Comparison of ENCODE assay signal across 9 cellular contexts in genomic region chr1:243256590-243256989, GRCh38. TPM values are rescaled to one million over a fixed set of nuclear protein-coding genes. Genes with fewer than 3 reads are reported as not detected.
A peak's percentile ranks its signal among the peaks of the same experiment; 100 is the strongest.
DNase-seq lines count a peak whose midpoint lies in the region; ATAC-seq and TF ChIP-seq lines count a peak whose summit lies in the region.
"Had no signal": no experiment of that assay in that cellular context is flagged by ENCODE, and none has a peak within 500 bp of the region (broad histone marks: within the 10 kb centered on the region; RNA-seq: fewer than 3 reads in every experiment).

No MANE protein-coding gene starts in this region.

- peak overlapping the region; percentile 77 to 99 for H3K27ac ChIP-seq in thoracic aorta

- no peaks in the 10 kb centered on the region for H3K27me3 Mint-ChIP-seq in activated CD4-positive, alpha-beta T cell treated with anti-CD3 and anti-CD28 coated beads, Interleukin-2, amount 10 ng/mL, durations not matched to agents 7 days and 5 days

- peak overlapping the region; percentile 98 for H3K27ac Mint-ChIP-seq in activated CD4-positive, alpha-beta T cell treated with anti-CD3 and anti-CD28 coated beads, Interleukin-2, amount 10 ng/mL, durations not matched to agents 7 days and 5 days
- H3K27ac Mint-ChIP-seq in activated naive CD4-positive, alpha-beta T cell treated with anti-CD3 and anti-CD28 coated beads, Interleukin-2, amount 50 U/mL, for 72 hours = peak overlapping the region; percentile 99 to 100

- TF ChIP-seq CTCF in thoracic aorta (IDR thresholded peaks at IDR 0.05) = no peak

- H3K36me3 ChIP-seq in thoracic aorta = no peaks in the 10 kb centered on the region

- H3K9me3 ChIP-seq in thoracic aorta = no peaks in the 10 kb centered on the region

- POLR2A ChIA-PET in activated CD4-positive, alpha-beta T cell treated with anti-CD3 and anti-CD28 coated beads, Interleukin-2, amount 10 ng/mL, durations not matched to agents 7 days and 5 days (lab: Charles Lee) = interaction anchor here (1.1 kb wide), 1 partner anchor 8 kb away, joined by 6 read pairs; no protein-coding TSS in a partner anchor

- peaks cover 42 to 43% of the 10 kb centered on the region in 2 donors for H3K4me1 ChIP-seq in thoracic aorta (ENCODE audit: control insufficient read depth in 1 of 2, low read depth in 2 of 2)

- CTCF ChIA-PET in activated CD4-positive, alpha-beta T cell treated with anti-CD3 and anti-CD28 coated beads, Interleukin-2, amount 10 ng/mL, durations not matched to agents 7 days and 5 days (lab: Charles Lee) = interaction anchor here (0.6 to 2.0 kb wide), 4 partner anchors 13 to 65 kb away, joined by 3 to 9 read pairs (median 4); no protein-coding TSS in a partner anchor

- peak overlapping the region; percentile 98 for H3K4me3 ChIP-seq in thoracic aorta

- H3K27me3 ChIP-seq in thoracic aorta (replicated peaks; ENCODE audit: insufficient read depth) = no peaks in the 10 kb centered on the region

- ATAC-seq in activated naive CD4-positive, alpha-beta T cell treated with anti-CD3 and anti-CD28 coated beads, Interleukin-2, amount 50 U/mL, for 72 hours = no peak
- no peak for ATAC-seq in thoracic aorta (ENCODE audit: insufficient number of reproducible peaks, low FRiP score, low read depth)

- peak overlapping the region; percentile 88 for H3K4me3 Mint-ChIP-seq in activated CD4-positive, alpha-beta T cell treated with anti-CD3 and anti-CD28 coated beads, Interleukin-2, amount 10 ng/mL, durations not matched to agents 7 days and 5 days

- DNase-seq in activated CD4-positive, alpha-beta T cell treated with anti-CD3 and anti-CD28 coated beads, Interleukin-2, amount 10 ng/mL, durations not matched to agents 7 days and 5 days = no peak
- DNase-seq in activated CD4-positive, alpha-beta T cell treated with anti-CD3 and anti-CD28 coated beads for 48 hours = no peak
- no peak for DNase-seq in activated naive CD4-positive, alpha-beta T cell treated with anti-CD3 and anti-CD28 coated beads, Interleukin-2, amount 50 U/mL, for 72 hours (ENCODE audit: low spot score in 2 of 2)
- DNase-seq in kidney tubule cell (ENCODE audit: low spot score) (peak; percentile 9), thoracic aorta (ENCODE audit: low spot score) (no peak), NCI-H1092 treated with DMSO at 0.1 percent for 48 hours (lab: John Stamatoyannopoulos, UW) (no peak), COLO668 (lab: John Stamatoyannopoulos, UW; ENCODE audit: unreplicated experiment) (no peak)
- no peak for DNase-seq in activated CD8-positive, alpha-beta memory T cell treated with anti-CD3 and anti-CD28 coated beads, Interleukin-2, amount 50 U/mL, for 48 hours
- DNase-seq: NCI-H2227 treated with DMSO at 0.1 percent for 48 hours had no signal

- peaks cover 10% of the 10 kb centered on the region for H3K36me3 Mint-ChIP-seq in activated CD4-positive, alpha-beta T cell treated with anti-CD3 and anti-CD28 coated beads, Interleukin-2, amount 10 ng/mL, durations not matched to agents 7 days and 5 days (ENCODE audit: low read depth)
- peaks cover 6% of the 10 kb centered on the region in 2 donors for H3K36me3 Mint-ChIP-seq in activated naive CD4-positive, alpha-beta T cell treated with anti-CD3 and anti-CD28 coated beads, Interleukin-2, amount 50 U/mL, for 72 hours

- peaks cover 40% of the 10 kb centered on the region for H3K4me1 Mint-ChIP-seq in activated CD4-positive, alpha-beta T cell treated with anti-CD3 and anti-CD28 coated beads, Interleukin-2, amount 10 ng/mL, durations not matched to agents 7 days and 5 days

- H3K9me3 Mint-ChIP-seq in activated CD4-positive, alpha-beta T cell treated with anti-CD3 and anti-CD28 coated beads, Interleukin-2, amount 10 ng/mL, durations not matched to agents 7 days and 5 days = no peaks in the 10 kb centered on the region
- H3K9me3 Mint-ChIP-seq in activated naive CD4-positive, alpha-beta T cell treated with anti-CD3 and anti-CD28 coated beads, Interleukin-2, amount 50 U/mL, for 72 hours = no peaks in the 10 kb centered on the region

RNA-seq across cellular contexts. Expression of gene SDCCAG8, which starts 0.7 kb away (rescaled TPM):
- 10 to 100 TPM; 23.8 to 26.4 TPM for total RNA-seq in activated CD4-positive, alpha-beta T cell treated with anti-CD3 and anti-CD28 coated beads, Interleukin-2, amount 10 ng/mL, durations not matched to agents 7 days and 5 days
- 10 to 100 TPM; 30.1 to 37.3 TPM for total RNA-seq in activated naive CD4-positive, alpha-beta T cell treated with anti-CD3 and anti-CD28 coated beads, Interleukin-2, amount 50 U/mL, for 72 hours
- 10 to 100 TPM; 23.2 to 91.0 TPM for total RNA-seq in thoracic aorta

RNA-seq across cellular contexts. Expression of gene CEP170, which starts 1.5 kb away (rescaled TPM):
- 10 to 100 TPM; 32.1 to 39.8 TPM for total RNA-seq in activated CD4-positive, alpha-beta T cell treated with anti-CD3 and anti-CD28 coated beads, Interleukin-2, amount 10 ng/mL, durations not matched to agents 7 days and 5 days
- total RNA-seq in activated naive CD4-positive, alpha-beta T cell treated with anti-CD3 and anti-CD28 coated beads, Interleukin-2, amount 50 U/mL, for 72 hours = 10 to 100 TPM; 51.9 to 72.9 TPM
- 10 to 100 TPM; 59.8 to 74.3 TPM for total RNA-seq in thoracic aorta
